ENCODE assay signal across 33 cellular contexts in genomic region chr11:84794663-84795443, GRCh38.
"Had no signal": no experiment of that assay in that cellular context is flagged by ENCODE, and none has a peak within 500 bp of the region (broad histone marks: within the 10 kb centered on the region; RNA-seq: fewer than 3 reads in every experiment).

No MANE protein-coding gene starts in this region.

- H3K27me3 ChIP-seq: adrenal gland, ascending aorta, breast epithelium, cardiac muscle cell, dorsolateral prefrontal cortex had no signal

- H3K27ac ChIP-seq: adrenal gland, ascending aorta, breast epithelium, cardiac muscle cell, coronary artery, dorsolateral prefrontal cortex had no signal

- H3K36me3 Mint-ChIP-seq: activated CD4-positive, alpha-beta memory T cell treated with anti-CD3 and anti-CD28 coated beads for 36 hours; activated CD8-positive, alpha-beta memory T cell treated with anti-CD3 and anti-CD28 coated beads, Interleukin-2, amount 10 ng/mL, durations not matched to agents 7 days and 5 days; activated naive CD8-positive, alpha-beta T cell treated with anti-CD3 and anti-CD28 coated beads for 36 hours had no signal

- H3K4me1 ChIP-seq: adrenal gland, ascending aorta, breast epithelium had no signal

- H3K4me3 ChIP-seq: adrenal gland, ascending aorta, breast epithelium, cardiac muscle cell, coronary artery, dorsolateral prefrontal cortex had no signal

- H3K27ac Mint-ChIP-seq: activated CD4-positive, alpha-beta memory T cell treated with anti-CD3 and anti-CD28 coated beads for 36 hours; activated CD4-positive, alpha-beta T cell treated with anti-CD3 and anti-CD28 coated beads for 36 hours; activated CD4-positive, alpha-beta T cell treated with anti-CD3 and anti-CD28 coated beads, Interleukin-2, amount 10 ng/mL, durations not matched to agents 24 days and 14 days; activated CD8-positive, alpha-beta memory T cell treated with anti-CD3 and anti-CD28 coated beads, Interleukin-2, amount 10 ng/mL, durations not matched to agents 7 days and 5 days; activated CD8-positive, alpha-beta T cell treated with anti-CD3 and anti-CD28 coated beads, Interleukin-2, amount 10 ng/mL, durations not matched to agents 7 days and 5 days; activated naive CD8-positive, alpha-beta T cell treated with anti-CD3 and anti-CD28 coated beads for 36 hours; activated naive CD8-positive, alpha-beta T cell treated with anti-CD3 and anti-CD28 coated beads, Interleukin-2, amount 50 U/mL, for 24 hours; activated T-helper 1 cell treated with anti-CD3 and anti-CD28 coated beads, Interleukin-12 subunit alpha, Interleukin-12 subunit beta, Interleukin-2, Interleukin-4 antibody, amounts not matched to agents 30 ng/mL and 10 ng/mL and 1 ng/mL, durations not matched to agents 14 hours and 24 hours and 36 hours; activated T-helper 2 cell treated with anti-CD3 and anti-CD28 coated beads, Interferon-gamma antibody, Interleukin-2, Interleukin-4, amounts not matched to agents 10 μg/mL and 5 μg/mL and 100 μg/mL, durations not matched to agents 14 hours and 24 hours and 36 hours; brain; dendritic cell treated with granulocyte-macrophage colony-stimulating factor and Interleukin-4, amounts not matched to agents 40 ng/mL and 50 ng/mL, for 4 days; endodermal cell had no signal

- H3K9me3 ChIP-seq: adrenal gland, ascending aorta had no signal

- H3K9me3 Mint-ChIP-seq: activated CD4-positive, alpha-beta T cell treated with anti-CD3 and anti-CD28 coated beads, Interleukin-2, amount 10 ng/mL, durations not matched to agents 24 days and 14 days; endodermal cell had no signal

- H3K36me3 ChIP-seq: adrenal gland, ascending aorta, breast epithelium, cardiac muscle cell had no signal

- H3K27me3 Mint-ChIP-seq: activated CD4-positive, alpha-beta memory T cell treated with anti-CD3 and anti-CD28 coated beads for 36 hours; activated CD4-positive, alpha-beta T cell treated with anti-CD3 and anti-CD28 coated beads for 36 hours; activated CD4-positive, alpha-beta T cell treated with anti-CD3 and anti-CD28 coated beads, Interleukin-2, amount 10 ng/mL, durations not matched to agents 24 days and 14 days; activated CD8-positive, alpha-beta memory T cell treated with anti-CD3 and anti-CD28 coated beads, Interleukin-2, amount 10 ng/mL, durations not matched to agents 7 days and 5 days; activated naive CD8-positive, alpha-beta T cell treated with anti-CD3 and anti-CD28 coated beads, Interleukin-2, amount 50 U/mL, for 24 hours; brain; dendritic cell treated with granulocyte-macrophage colony-stimulating factor and Interleukin-4, amounts not matched to agents 40 ng/mL and 50 ng/mL, for 4 days had no signal

- H3K4me1 Mint-ChIP-seq: activated CD4-positive, alpha-beta T cell treated with anti-CD3 and anti-CD28 coated beads for 36 hours; activated CD4-positive, alpha-beta T cell treated with anti-CD3 and anti-CD28 coated beads, Interleukin-2, amount 10 ng/mL, durations not matched to agents 24 days and 14 days; activated CD8-positive, alpha-beta memory T cell treated with anti-CD3 and anti-CD28 coated beads, Interleukin-2, amount 10 ng/mL, durations not matched to agents 7 days and 5 days; activated naive CD8-positive, alpha-beta T cell treated with anti-CD3 and anti-CD28 coated beads for 36 hours; activated naive CD8-positive, alpha-beta T cell treated with anti-CD3 and anti-CD28 coated beads, Interleukin-2, amount 50 U/mL, for 24 hours; endodermal cell had no signal

- DNase-seq: activated CD4-positive, alpha-beta memory T cell treated with anti-CD3 and anti-CD28 coated beads for 36 hours; activated CD4-positive, alpha-beta T cell treated with anti-CD3 and anti-CD28 coated beads for 36 hours; activated CD4-positive, alpha-beta T cell treated with anti-CD3 and anti-CD28 coated beads, Interleukin-2, amount 10 ng/mL, durations not matched to agents 24 days and 14 days; activated CD4-positive, CD25-positive, alpha-beta regulatory T cell; activated CD4-positive, CD25-positive, alpha-beta regulatory T cell treated with anti-CD3 and anti-CD28 coated beads, Interleukin-2, amount 50 U/mL, for 72 hours; activated CD8-positive, alpha-beta memory T cell treated with anti-CD3 and anti-CD28 coated beads, Interleukin-2, amount 10 ng/mL, durations not matched to agents 7 days and 5 days; activated CD8-positive, alpha-beta memory T cell treated with anti-CD3 and anti-CD28 coated beads, Interleukin-2, amount 50 U/mL, for 4 hours; activated CD8-positive, alpha-beta T cell treated with anti-CD3 and anti-CD28 coated beads, Interleukin-2, amount 10 ng/mL, durations not matched to agents 7 days and 5 days; activated effector memory CD4-positive, alpha-beta T cell treated with anti-CD3 and anti-CD28 coated beads, Interleukin-2, amount 50 U/mL, for 16 hours; activated naive CD4-positive, alpha-beta T cell treated with anti-CD3 and anti-CD28 coated beads, Interleukin-2, amount 50 U/mL, for 16 hours; activated naive CD4-positive, alpha-beta T cell treated with Interleukin-2 at 50 U/mL for 16 hours; activated naive CD8-positive, alpha-beta T cell treated with anti-CD3 and anti-CD28 coated beads for 36 hours; activated naive CD8-positive, alpha-beta T cell treated with anti-CD3 and anti-CD28 coated beads, Interleukin-2, amount 50 U/mL, for 24 hours; activated T-cell treated with anti-CD3 and anti-CD28 coated beads, Interleukin-2, amount 50 U/mL, for 1 hour; activated T-cell treated with anti-CD3 and anti-CD28 coated beads, Interleukin-2, amount 50 U/mL, for 48 hours; adrenal gland; amygdala; central memory CD4-positive, alpha-beta T cell; cerebellar nuclear complex; dorsolateral prefrontal cortex; effector memory CD4-positive, alpha-beta T cell; endodermal cell; foreskin fibroblast; T-helper 2 cell had no signal

- H3K4me3 Mint-ChIP-seq: activated CD4-positive, alpha-beta memory T cell treated with anti-CD3 and anti-CD28 coated beads for 36 hours; activated CD4-positive, alpha-beta T cell treated with anti-CD3 and anti-CD28 coated beads for 36 hours; activated CD4-positive, alpha-beta T cell treated with anti-CD3 and anti-CD28 coated beads, Interleukin-2, amount 10 ng/mL, durations not matched to agents 24 days and 14 days; activated CD8-positive, alpha-beta memory T cell treated with anti-CD3 and anti-CD28 coated beads, Interleukin-2, amount 10 ng/mL, durations not matched to agents 7 days and 5 days; activated CD8-positive, alpha-beta T cell treated with anti-CD3 and anti-CD28 coated beads, Interleukin-2, amount 10 ng/mL, durations not matched to agents 7 days and 5 days; activated naive CD8-positive, alpha-beta T cell treated with anti-CD3 and anti-CD28 coated beads for 36 hours; activated naive CD8-positive, alpha-beta T cell treated with anti-CD3 and anti-CD28 coated beads, Interleukin-2, amount 50 U/mL, for 24 hours; activated T-helper 1 cell treated with anti-CD3 and anti-CD28 coated beads, Interleukin-12 subunit alpha, Interleukin-12 subunit beta, Interleukin-2, Interleukin-4 antibody, amounts not matched to agents 30 ng/mL and 10 ng/mL and 1 ng/mL, durations not matched to agents 14 hours and 24 hours and 36 hours; brain; dendritic cell treated with granulocyte-macrophage colony-stimulating factor and Interleukin-4, amounts not matched to agents 40 ng/mL and 50 ng/mL, for 4 days; endodermal cell had no signal

- ATAC-seq: activated CD4-positive, alpha-beta T cell treated with anti-CD3 and anti-CD28 coated beads for 36 hours; activated CD8-positive, alpha-beta memory T cell treated with anti-CD3 and anti-CD28 coated beads, Interleukin-2, amount 10 ng/mL, durations not matched to agents 7 days and 5 days; activated CD8-positive, alpha-beta T cell treated with anti-CD3 and anti-CD28 coated beads, Interleukin-2, amount 10 ng/mL, durations not matched to agents 7 days and 5 days; activated naive CD8-positive, alpha-beta T cell treated with anti-CD3 and anti-CD28 coated beads, Interleukin-2, amount 50 U/mL, for 24 hours; esophagus mucosa had no signal
